ENCODE assay signal across 26 cellular contexts in genomic region chr4:71231753-71232420, GRCh38.
DNase-seq lines count a peak whose midpoint lies in the region; ATAC-seq, FAIRE-seq and TF ChIP-seq lines count a peak whose summit lies in the region.
"Had no signal": no experiment of that assay in that cellular context is flagged by ENCODE, and none has a peak within 500 bp of the region (broad histone marks: within the 10 kb centered on the region; RNA-seq: fewer than 3 reads in every experiment).

No MANE protein-coding gene starts in this region.

- DNase-seq in GM23338 (ENCODE audit: low spot score) (peak; percentile 11), RCC 7860 (ENCODE audit: low spot score) (peak; percentile 10), right lobe of liver (no peak), SIG-M5 treated with dmso at 0.1 percent for 504 hours (lab: John Stamatoyannopoulos, UW; ENCODE audit: unreplicated experiment) (no peak)
- DNase-seq in stimulated activated naive B cell treated with anti-CD40 and anti-IgM and Interleukin-4, amounts not matched to agents 10 μg/mL and 1 μg/mL and 100 μg/mL, for 72 hours = no peak
- DNase-seq: activated CD4-positive, alpha-beta T cell treated with anti-CD3 and anti-CD28 coated beads for 1 hour; activated CD8-positive, alpha-beta memory T cell treated with anti-CD3 and anti-CD28 coated beads for 24 hours; activated naive CD4-positive, alpha-beta T cell treated with Interleukin-2 at 50 U/mL for 16 hours; activated T-cell treated with anti-CD3 and anti-CD28 coated beads, Interleukin-2, amount 50 U/mL, for 24 hours; CD8-positive, alpha-beta memory T cell; DMS53; effector CD8-positive, alpha-beta T cell; natural killer cell; NCI-H1092; NCI-H187 treated with DMSO at 0.1 percent for 48 hours; NCI-H69; stimulated activated CD4-positive, alpha-beta T cell treated with anti-CD3 and anti-CD28 coated beads, Interleukin-2, amount 100 ng/mL, for 48 hours; stimulated activated naive CD4-positive, alpha-beta T cell treated with Interleukin-2 at 50 U/mL for 16 hours had no signal

- peaks cover 4% of the 10 kb centered on the region for H3K27me3 Mint-ChIP-seq in GM23338 (ENCODE audit: insufficient read depth, low read depth, poor library complexity)
- H3K27me3 Mint-ChIP-seq in stimulated activated naive B cell treated with anti-CD40 and anti-IgM and Interleukin-4, amounts not matched to agents 10 μg/mL and 1 μg/mL and 100 μg/mL, for 72 hours = peaks cover 0 to 11% of the 10 kb centered on the region in 2 donors

- no peak for TF ChIP-seq POLR2A in right lobe of liver (IDR thresholded peaks at IDR 0.05)

- no peaks in the 10 kb centered on the region for H3K9me3 Mint-ChIP-seq in GM23338
- H3K9me3 Mint-ChIP-seq in stimulated activated naive B cell treated with anti-CD40 and anti-IgM and Interleukin-4, amounts not matched to agents 10 μg/mL and 1 μg/mL and 100 μg/mL, for 72 hours = no peaks in the 10 kb centered on the region
- H3K9me3 Mint-ChIP-seq: activated T-cell treated with anti-CD3 and anti-CD28 coated beads, Interleukin-2, amount 50 U/mL, for 24 hours; CD8-positive, alpha-beta memory T cell; memory B cell; natural killer cell had no signal

- 0 out of 2 replicates have a peak overlapping the region, but pooled peaks have one; percentile 52 for H2AFZ ChIP-seq in GM23338

- no peaks in the 10 kb centered on the region for H4K20me1 ChIP-seq in GM23338 (replicated peaks; ENCODE audit: insufficient read depth)

- WGBS in right lobe of liver (ENCODE audit: insufficient coverage, low coverage, low lambda C conversion rate, missing lambda C conversion rate) = 41% methylated on average over 4 of the region's 4 CpGs

- H3K27ac Mint-ChIP-seq in GM23338 = no peak overlapping the region
- H3K27ac Mint-ChIP-seq in stimulated activated naive B cell treated with anti-CD40 and anti-IgM and Interleukin-4, amounts not matched to agents 10 μg/mL and 1 μg/mL and 100 μg/mL, for 72 hours = no peak overlapping the region
- H3K27ac Mint-ChIP-seq: activated T-cell treated with anti-CD3 and anti-CD28 coated beads, Interleukin-2, amount 50 U/mL, for 24 hours; memory B cell; natural killer cell had no signal

- H3K36me3 ChIP-seq in GM23338 (ENCODE audit: insufficient read depth) (no peaks in the 10 kb centered on the region), right lobe of liver (no peaks in the 10 kb centered on the region), skeletal muscle satellite cell (ENCODE audit: insufficient read depth, low read length) (no peaks in the 10 kb centered on the region)
- H3K36me3 ChIP-seq: gastroesophageal sphincter, transverse colon had no signal

- peaks cover 26% of the 10 kb centered on the region for H3K4me1 Mint-ChIP-seq in GM23338
- H3K4me1 Mint-ChIP-seq in stimulated activated naive B cell treated with anti-CD40 and anti-IgM and Interleukin-4, amounts not matched to agents 10 μg/mL and 1 μg/mL and 100 μg/mL, for 72 hours = no peaks in the 10 kb centered on the region
- H3K4me1 Mint-ChIP-seq: memory B cell had no signal

- H3K4me3 Mint-ChIP-seq in GM23338 = no peak overlapping the region
- no peak overlapping the region for H3K4me3 Mint-ChIP-seq in stimulated activated naive B cell treated with anti-CD40 and anti-IgM and Interleukin-4, amounts not matched to agents 10 μg/mL and 1 μg/mL and 100 μg/mL, for 72 hours
- H3K4me3 Mint-ChIP-seq: activated T-cell treated with anti-CD3 and anti-CD28 coated beads, Interleukin-2, amount 50 U/mL, for 24 hours; CD8-positive, alpha-beta memory T cell; memory B cell; natural killer cell had no signal

- peaks cover 5% of the 10 kb centered on the region; the same call in 1 of the 2 replicates for H3K9me2 ChIP-seq in GM23338 (ENCODE audit: insufficient read depth)

- intact Hi-C loops in right lobe of liver (cut with DNase I) = no loop called here

- no peak overlapping the region for H3K27ac ChIP-seq in GM23338 (ENCODE audit: low read depth)
- H3K27ac ChIP-seq in right lobe of liver = peak overlapping the region; percentile 79 to 97 (median 94)

- H3K27me3 ChIP-seq in GM23338 (ENCODE audit: insufficient read depth) = no peaks in the 10 kb centered on the region
- no peaks in the 10 kb centered on the region for H3K27me3 ChIP-seq in right lobe of liver
- peaks cover 7% of the 10 kb centered on the region for H3K27me3 ChIP-seq in skeletal muscle satellite cell (ENCODE audit: control insufficient read depth, insufficient read depth, low read length)
- H3K27me3 ChIP-seq: gastroesophageal sphincter, transverse colon had no signal

- H3K4me3 ChIP-seq in GM23338 (no peak overlapping the region), right lobe of liver (no peak overlapping the region), skeletal muscle satellite cell (ENCODE audit: low read length) (no peak overlapping the region)
- H3K4me3 ChIP-seq: GM12878 had no signal

- ATAC-seq in GM23338 (no peak), right lobe of liver (no peak), GM19351 (IDR thresholded peaks at IDR 0.05; ENCODE audit: unreplicated experiment) (no peak), HG02840 (IDR thresholded peaks at IDR 0.05; ENCODE audit: low FRiP score, unreplicated experiment) (no peak)
- no peak for ATAC-seq in stimulated activated naive B cell treated with anti-CD40 and anti-IgM and Interleukin-4, amounts not matched to agents 10 μg/mL and 1 μg/mL and 100 μg/mL, for 72 hours (replicated peaks)
- ATAC-seq: natural killer cell had no signal

- no peaks in the 10 kb centered on the region for H3F3A ChIP-seq in GM23338 (replicated peaks; ENCODE audit: low read depth)

- H3K79me2 ChIP-seq in GM23338 (replicated peaks; ENCODE audit: insufficient read depth) = no peaks in the 10 kb centered on the region

- H3K36me3 Mint-ChIP-seq in GM23338 (ENCODE audit: low read depth) = no peaks in the 10 kb centered on the region
- no peaks in the 10 kb centered on the region for H3K36me3 Mint-ChIP-seq in stimulated activated naive B cell treated with anti-CD40 and anti-IgM and Interleukin-4, amounts not matched to agents 10 μg/mL and 1 μg/mL and 100 μg/mL, for 72 hours
- H3K36me3 Mint-ChIP-seq: CD8-positive, alpha-beta memory T cell; memory B cell; natural killer cell had no signal

- H3K4me2 ChIP-seq in GM23338 = no peak overlapping the region
- peak overlapping the region; percentile 67 for H3K4me2 ChIP-seq in skeletal muscle satellite cell (ENCODE audit: low read length)

- H3K4me1 ChIP-seq in GM23338 (ENCODE audit: insufficient read depth) = peaks cover 13% of the 10 kb centered on the region
- peaks cover 0 to 48% (median 22%) of the 10 kb centered on the region in 4 donors for H3K4me1 ChIP-seq in right lobe of liver
- H3K4me1 ChIP-seq in skeletal muscle satellite cell (ENCODE audit: control insufficient read depth, insufficient read depth, low read length) = peaks cover 24% of the 10 kb centered on the region

- H3K9me3 ChIP-seq in right lobe of liver = no peaks in the 10 kb centered on the region
- H3K9me3 ChIP-seq in skeletal muscle satellite cell (replicated peaks; ENCODE audit: low read length) = no peaks in the 10 kb centered on the region
- H3K9me3 ChIP-seq: gastroesophageal sphincter, transverse colon had no signal

- peak overlapping the region; percentile 37 for H3K9ac ChIP-seq in skeletal muscle satellite cell (ENCODE audit: low read depth, low read length)

- FAIRE-seq in RCC 7860 (lab: Jason Lieb, UNC) = no peak
- FAIRE-seq: GM12878, keratinocyte had no signal

- TF ChIP-seq CTCF in GM23338 (conservative IDR thresholded peaks at IDR 0.05; ENCODE audit: low read depth in 2 of 2) (no peak), right lobe of liver (IDR thresholded peaks at IDR 0.05) (no peak)

TF ChIP-seq in GM23338, 12 proteins besides CTCF, POLR2A, EP300 and RAD21 (continues in another document):
- TF ChIP-seq EZH2phosphoT487 (IDR thresholded peaks at IDR 0.05; ENCODE audit: unreplicated experiment) (no peak), JUNB (IDR thresholded peaks at IDR 0.05; ENCODE audit: unreplicated experiment) (no peak), POLR2AphosphoS5 (IDR thresholded peaks at IDR 0.05; ENCODE audit: low read depth) (no peak), STAT1 (IDR thresholded peaks at IDR 0.05; ENCODE audit: unreplicated experiment) (no peak), CREB1 (CRISPR knock-in tag; IDR thresholded peaks at IDR 0.05; ENCODE audit: low read depth) (no peak), EZH2 (IDR thresholded peaks at IDR 0.05; ENCODE audit: low read depth, unreplicated experiment) (no peak), REST (IDR thresholded peaks at IDR 0.05; ENCODE audit: unreplicated experiment) (no peak), ETS1 (IDR thresholded peaks at IDR 0.05) (no peak), NANOG (IDR thresholded peaks at IDR 0.05; ENCODE audit: borderline replicate concordance) (no peak)

Comparison
In these comparisons a context has a peak if more than half of its experiments do, and no peak if none do; other contexts are left out.
1. DNase-seq: peak in GM23338 (single experiment) and RCC 7860 (single experiment); none in right lobe of liver (0 of 3), SIG-M5 treated with dmso at 0.1 percent for 504 hours (single experiment) and stimulated activated naive B cell treated with anti-CD40 and anti-IgM and Interleukin-4, amounts not matched to agents 10 μg/mL and 1 μg/mL and 100 μg/mL, for 72 hours (single experiment).